In genomic region chr6:90586675-90587638, GRCh38 we compare ENCODE assay signal across 8 cellular contexts. TPM values are rescaled to one million over a fixed set of nuclear protein-coding genes. Genes with fewer than 3 reads are reported as not detected.
DNase-seq lines count a peak whose midpoint lies in the region; ATAC-seq lines count a peak whose summit lies in the region.

MAP3K7 (minus strand) TSS chr6:90587072; CDS start chr6:90586883, 189 bp downstream.

- DNase-seq in Ammon's horn (ENCODE audit: low spot score) (peak; percentile 93), GM19238 (ENCODE audit: insufficient read length, low spot score) (peak; percentile 56), NCI-H524 (lab: John Stamatoyannopoulos, UW) (peak; percentile 92 to 95), kidney glomerular epithelial cell (lab: John Stamatoyannopoulos, UW) (peak; percentile 95)
- peak; percentile 95 for DNase-seq in activated CD4-positive, alpha-beta T cell treated with anti-CD3 and anti-CD28 coated beads for 36 hours
- peak; percentile 76 to 91 for DNase-seq in stimulated activated CD4-positive, alpha-beta T cell treated with anti-CD3 and anti-CD28 coated beads, Interleukin-1b, Interleukin-23, amount 100 ng/mL, for 1 hour (ENCODE audit: low read depth in 2 of 2)

- H3K27ac ChIP-seq in cingulate gyrus (ENCODE audit: low read depth, low read length), result peak within 1 kb of the TSS; percentile 99

- peak within 1 kb of the TSS; percentile 95 for H3K4me3 Mint-ChIP-seq in activated CD4-positive, alpha-beta T cell treated with anti-CD3 and anti-CD28 coated beads for 36 hours

- no peaks in the 10 kb centered on the region for H3K9me3 Mint-ChIP-seq in activated CD4-positive, alpha-beta T cell treated with anti-CD3 and anti-CD28 coated beads for 36 hours (ENCODE audit: low read depth)

- ATAC-seq in HG03442 (IDR thresholded peaks at IDR 0.05; ENCODE audit: unreplicated experiment), result peak; percentile 82
- peak; percentile 93 for ATAC-seq in activated CD4-positive, alpha-beta T cell treated with anti-CD3 and anti-CD28 coated beads for 36 hours

- POLR2A ChIA-PET in activated CD4-positive, alpha-beta T cell treated with anti-CD3 and anti-CD28 coated beads for 36 hours (lab: Charles Lee), result interaction anchor here (0.6 to 1.1 kb wide), 6 partner anchors 8 to 853 kb away, joined by 3 to 5 read pairs (median 4); partner anchors contain the start of gene MDN1

- H3K36me3 Mint-ChIP-seq in activated CD4-positive, alpha-beta T cell treated with anti-CD3 and anti-CD28 coated beads for 36 hours (ENCODE audit: low read depth), result peaks cover 4% of the 10 kb centered on the region

- H3K4me1 Mint-ChIP-seq in activated CD4-positive, alpha-beta T cell treated with anti-CD3 and anti-CD28 coated beads for 36 hours, result peaks cover 41% of the 10 kb centered on the region

- intact Hi-C loops in activated CD4-positive, alpha-beta T cell treated with anti-CD3 and anti-CD28 coated beads for 36 hours (cut with DNase I, micrococcal nuclease), result loop anchor here (1.0 to 10.0 kb wide), 13 partner anchors 190 to 1624 kb away; partner anchors contain the start of genes CASP8AP2 (in 2 of the 2), LYRM2 (in 2 of the 2), PNRC1 (in 2 of the 2) and ANKRD6 (in 1 of the 2)

- CTCF ChIA-PET in activated CD4-positive, alpha-beta T cell treated with anti-CD3 and anti-CD28 coated beads for 36 hours (lab: Charles Lee), result interaction anchor here (0.6 to 0.9 kb wide), 3 partner anchors 410 to 647 kb away, joined by 3 to 4 read pairs (median 3); no protein-coding TSS in a partner anchor

- peak within 1 kb of the TSS; percentile 98 for H3K27ac Mint-ChIP-seq in activated CD4-positive, alpha-beta T cell treated with anti-CD3 and anti-CD28 coated beads for 36 hours

- peaks cover 7% of the 10 kb centered on the region for H3K27me3 Mint-ChIP-seq in activated CD4-positive, alpha-beta T cell treated with anti-CD3 and anti-CD28 coated beads for 36 hours

RNA-seq across cellular contexts. Expression of gene MAP3K7, which starts in this region (rescaled TPM):
- total RNA-seq in activated CD4-positive, alpha-beta T cell treated with anti-CD3 and anti-CD28 coated beads for 36 hours, result 10 to 100 TPM; 27.5 to 32.6 TPM

Comparison
In these comparisons a context has a peak if more than half of its experiments do, and no peak if none do; other contexts are left out.
1. Peak in every context shown above with its lines: DNase-seq, ATAC-seq and H3K27ac ChIP-seq.